In genomic region chr2:131419447-131419846, GRCh38 we compare ENCODE assay signal across 1 cellular context.
TF ChIP-seq lines count a peak whose summit lies in the region.

No MANE protein-coding gene starts in this region.

TF ChIP-seq in WTC11, 78 proteins besides CTCF, POLR2A, EP300 and RAD21 (continued from another document):
- TF ChIP-seq USF2 (CRISPR knock-in tag; IDR thresholded peaks at IDR 0.05), result peak; percentile 69
- peak; percentile 57 for TF ChIP-seq USF1 (CRISPR knock-in tag; IDR thresholded peaks at IDR 0.05)
- no peak for TF ChIP-seq ZBTB21 (CRISPR knock-in tag; IDR thresholded peaks at IDR 0.05; ENCODE audit: borderline replicate concordance)
- no peak for TF ChIP-seq ZNF425 (CRISPR knock-in tag; conservative IDR thresholded peaks at IDR 0.05)
- no peak for TF ChIP-seq ZNF281 (CRISPR knock-in tag; IDR thresholded peaks at IDR 0.05)
- TF ChIP-seq ZNF263 (CRISPR knock-in tag; IDR thresholded peaks at IDR 0.05; ENCODE audit: low read depth), result no peak
